Comparison of ENCODE assay signal across 18 cellular contexts in the genomic region with DNA sequence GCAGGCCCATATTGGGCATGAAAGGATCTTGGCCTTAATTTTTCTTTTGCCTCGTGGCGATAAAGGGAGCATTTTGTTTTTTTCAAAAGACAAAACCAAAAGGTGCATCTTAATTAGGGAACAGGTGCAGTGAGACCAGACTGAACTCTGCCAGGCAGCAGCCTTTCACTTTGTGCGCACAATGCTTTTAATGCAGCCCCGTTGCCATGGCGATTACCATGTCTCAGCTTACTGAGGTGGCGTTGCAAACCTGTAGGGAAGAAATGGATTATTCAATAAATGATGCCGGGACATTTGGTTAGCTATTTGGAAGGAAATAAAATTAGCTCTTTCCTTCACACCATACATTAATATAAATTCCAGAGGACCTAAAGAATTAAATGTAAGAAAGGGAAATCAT.
DNase-seq lines count a peak whose midpoint lies in the region; ATAC-seq and TF ChIP-seq lines count a peak whose summit lies in the region.
"Had no signal": no experiment of that assay in that cellular context is flagged by ENCODE, and none has a peak within 500 bp of the region (broad histone marks: within the 10 kb centered on the region; RNA-seq: fewer than 3 reads in every experiment).

No MANE protein-coding gene starts in this region.

- TF ChIP-seq RAD21 in neural cell (conservative IDR thresholded peaks at IDR 0.05) = no peak

- no peak for ATAC-seq in naive thymus-derived CD4-positive, alpha-beta T cell
- ATAC-seq in GM18861 (IDR thresholded peaks at IDR 0.05; ENCODE audit: unreplicated experiment) = no peak
- ATAC-seq: psoas muscle, T-helper 17 cell had no signal

- no peaks in the 10 kb centered on the region for H3K4me1 ChIP-seq in naive thymus-derived CD4-positive, alpha-beta T cell (ENCODE audit: control insufficient read depth in 2 of 2, insufficient read depth in 2 of 2, low read length in 2 of 2)
- H3K4me1 ChIP-seq: psoas muscle had no signal

- peaks cover 0 to 33% (median 13%) of the 10 kb centered on the region in 11 donors for H3K9me3 Mint-ChIP-seq in naive thymus-derived CD4-positive, alpha-beta T cell

- H2AFZ ChIP-seq in neural cell (ENCODE audit: low read depth, low read length) = no peak overlapping the region

- H3K9ac ChIP-seq in neural cell (ENCODE audit: low read length) = peak overlapping the region; percentile 25
- H3K9ac ChIP-seq: BLaER1 had no signal

- H3K36me3 Mint-ChIP-seq in naive thymus-derived CD4-positive, alpha-beta T cell = peaks cover 0 to 4% (median 0%) of the 10 kb centered on the region in 5 donors
- H3K36me3 Mint-ChIP-seq: memory B cell had no signal

- no peak overlapping the region for H3K27ac Mint-ChIP-seq in naive thymus-derived CD4-positive, alpha-beta T cell
- H3K27ac Mint-ChIP-seq: memory B cell, nephron, T-helper 17 cell had no signal

- peaks cover 5 to 32% (median 15%) of the 10 kb centered on the region in 5 donors for H3K27me3 Mint-ChIP-seq in naive thymus-derived CD4-positive, alpha-beta T cell

- intact Hi-C loops in naive thymus-derived CD4-positive, alpha-beta T cell (cut with micrococcal nuclease) = no loop called here

- peaks cover under 1% of the 10 kb centered on the region for H3K9me3 ChIP-seq in neural cell (ENCODE audit: low read length)
- H3K9me3 ChIP-seq in naive thymus-derived CD4-positive, alpha-beta T cell (ENCODE audit: control insufficient read depth in 2 of 3, low read length in 3 of 3) = no peaks in the 10 kb centered on the region
- H3K9me3 ChIP-seq: psoas muscle had no signal

- POLR2A ChIA-PET in naive thymus-derived CD4-positive, alpha-beta T cell (lab: Charles Lee) = no interaction called here

- H3K27me3 ChIP-seq in neural cell (ENCODE audit: insufficient read depth, low read depth, low read length) = no peaks in the 10 kb centered on the region
- no peaks in the 10 kb centered on the region for H3K27me3 ChIP-seq in naive thymus-derived CD4-positive, alpha-beta T cell (ENCODE audit: control insufficient read depth in 2 of 2, insufficient read depth in 2 of 2, low read length in 2 of 2)
- H3K27me3 ChIP-seq: BLaER1 had no signal

- no peak overlapping the region for H3K4me3 Mint-ChIP-seq in naive thymus-derived CD4-positive, alpha-beta T cell
- H3K4me3 Mint-ChIP-seq: memory B cell, nephron, T-helper 17 cell had no signal

- peak overlapping the region; percentile 11 for H3K4me2 ChIP-seq in neural cell (ENCODE audit: low read length)

- H3K79me2 ChIP-seq in neural cell (replicated peaks; ENCODE audit: insufficient read depth, low read length) = no peaks in the 10 kb centered on the region

- CTCF ChIA-PET in naive thymus-derived CD4-positive, alpha-beta T cell (lab: Charles Lee) = no interaction called here

- DNase-seq in DMS79 treated with DMSO at 0.1 percent for 48 hours (lab: John Stamatoyannopoulos, UW) = peak; percentile 21
- peak; percentile 64 for DNase-seq in NCI-H1092 (lab: John Stamatoyannopoulos, UW)
- DNase-seq in NCI-H526 treated with DMSO at 0.1 percent for 48 hours (lab: John Stamatoyannopoulos, UW) = peak; percentile 4
- no peak for DNase-seq in naive thymus-derived CD4-positive, alpha-beta T cell
- no peak for DNase-seq in stimulated activated CD4-positive, alpha-beta T cell treated with anti-CD3 and anti-CD28 coated beads, Interleukin-15, amount 100 ng/mL, for 24 hours
- DNase-seq: activated CD4-positive, CD25-positive, alpha-beta regulatory T cell; activated effector memory CD4-positive, alpha-beta T cell treated with Interleukin-2 at 50 U/mL for 16 hours; DND-41; NCI-H1930; psoas muscle; SIG-M5; T-helper 17 cell had no signal

- H3K4me3 ChIP-seq in neural cell (ENCODE audit: low read length) = peak overlapping the region; percentile 16
- no peak overlapping the region for H3K4me3 ChIP-seq in naive thymus-derived CD4-positive, alpha-beta T cell (ENCODE audit: low read length)
- H3K4me3 ChIP-seq: BLaER1, psoas muscle, thoracic aorta had no signal

- TF ChIP-seq EP300 in neural cell (conservative IDR thresholded peaks at IDR 0.05; ENCODE audit: poor library complexity, severe bottlenecking) = peak; percentile 21

- H3K9me2 ChIP-seq in neural cell (ENCODE audit: insufficient read depth, low read length) = no peaks in the 10 kb centered on the region

- peaks cover 3% of the 10 kb centered on the region for H3F3A ChIP-seq in neural cell (ENCODE audit: insufficient read depth, low read length, poor library complexity, severe bottlenecking)

- peak overlapping the region; percentile 71 for H3K27ac ChIP-seq in neural cell (ENCODE audit: low read length)
- no peak overlapping the region for H3K27ac ChIP-seq in naive thymus-derived CD4-positive, alpha-beta T cell (ENCODE audit: low read depth, low read length)
- H3K27ac ChIP-seq: BLaER1, psoas muscle, thoracic aorta had no signal

- no peaks in the 10 kb centered on the region for H3K36me3 ChIP-seq in neural cell (ENCODE audit: insufficient read depth, low read length)
- H3K36me3 ChIP-seq in naive thymus-derived CD4-positive, alpha-beta T cell (ENCODE audit: control insufficient read depth in 2 of 3, insufficient read depth in 3 of 3, low read length in 3 of 3) = no peaks in the 10 kb centered on the region
- H3K36me3 ChIP-seq: BLaER1, thoracic aorta had no signal

- TF ChIP-seq CTCF in neural cell (IDR thresholded peaks at IDR 0.05; ENCODE audit: poor library complexity, severe bottlenecking) = no peak

- H4K20me1 ChIP-seq in neural cell (ENCODE audit: insufficient read depth) = no peaks in the 10 kb centered on the region
- H4K20me1 ChIP-seq: BLaER1 had no signal

- peaks cover 3 to 5% (median 4%) of the 10 kb centered on the region in 7 donors for H3K4me1 Mint-ChIP-seq in naive thymus-derived CD4-positive, alpha-beta T cell
- H3K4me1 Mint-ChIP-seq: nephron had no signal

TF ChIP-seq in neural cell, 6 proteins besides CTCF, POLR2A, EP300 and RAD21:
- TF ChIP-seq MXI1 (conservative IDR thresholded peaks at IDR 0.05; ENCODE audit: poor library complexity, severe bottlenecking) = peak; percentile 22
- TF ChIP-seq, protein P1, sequence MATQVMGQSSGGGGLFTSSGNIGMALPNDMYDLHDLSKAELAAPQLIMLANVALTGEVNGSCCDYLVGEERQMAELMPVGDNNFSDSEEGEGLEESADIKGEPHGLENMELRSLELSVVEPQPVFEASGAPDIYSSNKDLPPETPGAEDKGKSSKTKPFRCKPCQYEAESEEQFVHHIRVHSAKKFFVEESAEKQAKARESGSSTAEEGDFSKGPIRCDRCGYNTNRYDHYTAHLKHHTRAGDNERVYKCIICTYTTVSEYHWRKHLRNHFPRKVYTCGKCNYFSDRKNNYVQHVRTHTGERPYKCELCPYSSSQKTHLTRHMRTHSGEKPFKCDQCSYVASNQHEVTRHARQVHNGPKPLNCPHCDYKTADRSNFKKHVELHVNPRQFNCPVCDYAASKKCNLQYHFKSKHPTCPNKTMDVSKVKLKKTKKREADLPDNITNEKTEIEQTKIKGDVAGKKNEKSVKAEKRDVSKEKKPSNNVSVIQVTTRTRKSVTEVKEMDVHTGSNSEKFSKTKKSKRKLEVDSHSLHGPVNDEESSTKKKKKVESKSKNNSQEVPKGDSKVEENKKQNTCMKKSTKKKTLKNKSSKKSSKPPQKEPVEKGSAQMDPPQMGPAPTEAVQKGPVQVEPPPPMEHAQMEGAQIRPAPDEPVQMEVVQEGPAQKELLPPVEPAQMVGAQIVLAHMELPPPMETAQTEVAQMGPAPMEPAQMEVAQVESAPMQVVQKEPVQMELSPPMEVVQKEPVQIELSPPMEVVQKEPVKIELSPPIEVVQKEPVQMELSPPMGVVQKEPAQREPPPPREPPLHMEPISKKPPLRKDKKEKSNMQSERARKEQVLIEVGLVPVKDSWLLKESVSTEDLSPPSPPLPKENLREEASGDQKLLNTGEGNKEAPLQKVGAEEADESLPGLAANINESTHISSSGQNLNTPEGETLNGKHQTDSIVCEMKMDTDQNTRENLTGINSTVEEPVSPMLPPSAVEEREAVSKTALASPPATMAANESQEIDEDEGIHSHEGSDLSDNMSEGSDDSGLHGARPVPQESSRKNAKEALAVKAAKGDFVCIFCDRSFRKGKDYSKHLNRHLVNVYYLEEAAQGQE (IDR thresholded peaks at IDR 0.05; ENCODE audit: borderline replicate concordance) = peak; percentile 25
- TF ChIP-seq EZH2 (IDR thresholded peaks at IDR 0.05; ENCODE audit: borderline replicate concordance, insufficient read depth, low read length, poor library complexity, severe bottlenecking) = no peak
- TF ChIP-seq POLR2AphosphoS5 (IDR thresholded peaks at IDR 0.05) = peak; percentile 12

Comparison
In these comparisons a context has a peak if more than half of its experiments do, and no peak if none do; other contexts are left out.
1. DNase-seq: peak in DMS79 treated with DMSO at 0.1 percent for 48 hours (single experiment), NCI-H1092 (single experiment) and NCI-H526 treated with DMSO at 0.1 percent for 48 hours (single experiment); none in naive thymus-derived CD4-positive, alpha-beta T cell (0 of 9) and stimulated activated CD4-positive, alpha-beta T cell treated with anti-CD3 and anti-CD28 coated beads, Interleukin-15, amount 100 ng/mL, for 24 hours (single experiment).